25 cellular contexts compared by ENCODE assay signal in genomic region chr20:43846516-43846905, GRCh38.
DNase-seq lines count a peak whose midpoint lies in the region; ATAC-seq and TF ChIP-seq lines count a peak whose summit lies in the region.
"Had no signal": no experiment of that assay in that cellular context is flagged by ENCODE, and none has a peak within 500 bp of the region (broad histone marks: within the 10 kb centered on the region; RNA-seq: fewer than 3 reads in every experiment).

No MANE protein-coding gene starts in this region.

- H3K9me3 Mint-ChIP-seq in activated CD8-positive, alpha-beta memory T cell treated with anti-CD3 and anti-CD28 coated beads, Interleukin-2, amount 10 ng/mL, durations not matched to agents 7 days and 5 days (ENCODE audit: low read depth), result no peaks in the 10 kb centered on the region
- peaks cover 6% of the 10 kb centered on the region for H3K9me3 Mint-ChIP-seq in HFFc6
- H3K9me3 Mint-ChIP-seq in activated naive CD8-positive, alpha-beta T cell treated with anti-CD3 and anti-CD28 coated beads for 36 hours, result no peaks in the 10 kb centered on the region
- H3K9me3 Mint-ChIP-seq: activated naive CD4-positive, alpha-beta T cell treated with anti-CD3 and anti-CD28 coated beads, Interleukin-2, amount 50 U/mL, for 24 hours; activated T-helper 2 cell treated with anti-CD3 and anti-CD28 coated beads, Interferon-gamma antibody, Interleukin-2, Interleukin-4, amounts not matched to agents 10 μg/mL and 5 μg/mL and 100 μg/mL, durations not matched to agents 14 hours and 24 hours and 36 hours; GM23338; T-helper 2 cell treated with Interferon-gamma antibody and Interleukin-4, amounts not matched to agents 5 μg/mL and 100 μg/mL, for 36 hours had no signal

- H3K4me3 Mint-ChIP-seq in activated CD8-positive, alpha-beta memory T cell treated with anti-CD3 and anti-CD28 coated beads, Interleukin-2, amount 10 ng/mL, durations not matched to agents 7 days and 5 days, result no peak overlapping the region
- no peak overlapping the region for H3K4me3 Mint-ChIP-seq in HFFc6
- H3K4me3 Mint-ChIP-seq in activated naive CD8-positive, alpha-beta T cell treated with anti-CD3 and anti-CD28 coated beads for 36 hours, result no peak overlapping the region
- H3K4me3 Mint-ChIP-seq: activated naive CD4-positive, alpha-beta T cell treated with anti-CD3 and anti-CD28 coated beads, Interleukin-2, amount 50 U/mL, for 24 hours; GM23338; T-helper 2 cell treated with Interferon-gamma antibody and Interleukin-4, amounts not matched to agents 5 μg/mL and 100 μg/mL, for 36 hours had no signal

- H3K36me3 ChIP-seq in RWPE2 (ENCODE audit: low read depth), result no peaks in the 10 kb centered on the region
- H3K36me3 ChIP-seq: ovary, suprapubic skin had no signal

- peak; percentile 38 for DNase-seq in activated CD8-positive, alpha-beta memory T cell treated with anti-CD3 and anti-CD28 coated beads, Interleukin-2, amount 10 ng/mL, durations not matched to agents 7 days and 5 days
- no peak for DNase-seq in activated CD8-positive, alpha-beta memory T cell treated with anti-CD3 and anti-CD28 coated beads for 24 hours
- DNase-seq in HFFc6 (no peak), RWPE2 (ENCODE audit: low spot score) (peak; percentile 58), retina (peak; percentile 17)
- no peak for DNase-seq in activated naive CD8-positive, alpha-beta T cell treated with anti-CD3 and anti-CD28 coated beads for 36 hours
- DNase-seq: DMS 273 treated with DMSO at 0.1 percent for 48 hours; dorsolateral prefrontal cortex; KBM-7; NCI-H1105; NCI-H187; NCI-H2227 treated with DMSO at 0.1 percent for 48 hours; NCI-H69; ovary; SIG-M5; small intestine; stimulated activated naive CD4-positive, alpha-beta T cell had no signal

- CTCF ChIA-PET in activated CD8-positive, alpha-beta memory T cell treated with anti-CD3 and anti-CD28 coated beads, Interleukin-2, amount 10 ng/mL, durations not matched to agents 7 days and 5 days (lab: Charles Lee), result interaction anchor here (1.2 kb wide), 2 partner anchors 96 kb away, joined by 3 to 5 read pairs; no protein-coding TSS in a partner anchor

- no peak overlapping the region for H3K4me3 ChIP-seq in RWPE2 (ENCODE audit: severe bottlenecking)
- H3K4me3 ChIP-seq: dorsolateral prefrontal cortex, GM12878, GM23338, lung, ovary, suprapubic skin had no signal

- H3K9me3 ChIP-seq in RWPE2 (ENCODE audit: severe bottlenecking), result no peaks in the 10 kb centered on the region
- H3K9me3 ChIP-seq: ovary, suprapubic skin had no signal

- no peaks in the 10 kb centered on the region for H3K36me3 Mint-ChIP-seq in activated CD8-positive, alpha-beta memory T cell treated with anti-CD3 and anti-CD28 coated beads, Interleukin-2, amount 10 ng/mL, durations not matched to agents 7 days and 5 days
- H3K36me3 Mint-ChIP-seq in HFFc6 (ENCODE audit: low read depth), result peaks cover 10% of the 10 kb centered on the region
- no peaks in the 10 kb centered on the region for H3K36me3 Mint-ChIP-seq in activated naive CD8-positive, alpha-beta T cell treated with anti-CD3 and anti-CD28 coated beads for 36 hours
- H3K36me3 Mint-ChIP-seq: activated naive CD4-positive, alpha-beta T cell treated with anti-CD3 and anti-CD28 coated beads, Interleukin-2, amount 50 U/mL, for 24 hours had no signal

- no peak overlapping the region for H3K27ac Mint-ChIP-seq in activated CD8-positive, alpha-beta memory T cell treated with anti-CD3 and anti-CD28 coated beads, Interleukin-2, amount 10 ng/mL, durations not matched to agents 7 days and 5 days
- peak overlapping the region; percentile 50; the same call in 1 of the 2 replicates for H3K27ac Mint-ChIP-seq in HFFc6
- H3K27ac Mint-ChIP-seq in activated naive CD8-positive, alpha-beta T cell treated with anti-CD3 and anti-CD28 coated beads for 36 hours, result no peak overlapping the region
- H3K27ac Mint-ChIP-seq: activated T-helper 2 cell treated with anti-CD3 and anti-CD28 coated beads, Interferon-gamma antibody, Interleukin-2, Interleukin-4, amounts not matched to agents 10 μg/mL and 5 μg/mL and 100 μg/mL, durations not matched to agents 14 hours and 24 hours and 36 hours; GM23338; T-helper 2 cell treated with Interferon-gamma antibody and Interleukin-4, amounts not matched to agents 5 μg/mL and 100 μg/mL, for 36 hours had no signal

- peak overlapping the region; percentile 83 for H3K27ac ChIP-seq in RWPE2 (ENCODE audit: poor library complexity, severe bottlenecking)
- H3K27ac ChIP-seq: dorsolateral prefrontal cortex, ovary, suprapubic skin had no signal

- peaks cover 30% of the 10 kb centered on the region for H3K27me3 Mint-ChIP-seq in activated CD8-positive, alpha-beta memory T cell treated with anti-CD3 and anti-CD28 coated beads, Interleukin-2, amount 10 ng/mL, durations not matched to agents 7 days and 5 days
- H3K27me3 Mint-ChIP-seq in HFFc6 (ENCODE audit: insufficient read depth), result no peaks in the 10 kb centered on the region; the same call in 1 of the 2 replicates
- H3K27me3 Mint-ChIP-seq in activated naive CD8-positive, alpha-beta T cell treated with anti-CD3 and anti-CD28 coated beads for 36 hours, result no peaks in the 10 kb centered on the region
- H3K27me3 Mint-ChIP-seq: activated naive CD4-positive, alpha-beta T cell treated with anti-CD3 and anti-CD28 coated beads, Interleukin-2, amount 50 U/mL, for 24 hours had no signal

- ATAC-seq in activated CD8-positive, alpha-beta memory T cell treated with anti-CD3 and anti-CD28 coated beads, Interleukin-2, amount 10 ng/mL, durations not matched to agents 7 days and 5 days, result no peak
- no peak for ATAC-seq in RWPE2 (ENCODE audit: low read depth)
- no peak for ATAC-seq in HG03135 (IDR thresholded peaks at IDR 0.05; ENCODE audit: unreplicated experiment)
- ATAC-seq: GM23338 had no signal

- H3K27me3 ChIP-seq in RWPE2 (ENCODE audit: insufficient read depth, poor library complexity, severe bottlenecking), result no peaks in the 10 kb centered on the region
- H3K27me3 ChIP-seq: dorsolateral prefrontal cortex, ovary, suprapubic skin had no signal

- peaks cover 58% of the 10 kb centered on the region for H3K4me1 ChIP-seq in RWPE2 (ENCODE audit: insufficient read depth, poor library complexity, severe bottlenecking)

- peaks cover 31% of the 10 kb centered on the region for H3K4me1 Mint-ChIP-seq in activated CD8-positive, alpha-beta memory T cell treated with anti-CD3 and anti-CD28 coated beads, Interleukin-2, amount 10 ng/mL, durations not matched to agents 7 days and 5 days
- H3K4me1 Mint-ChIP-seq in HFFc6 (ENCODE audit: low read depth), result peaks cover 75% of the 10 kb centered on the region
- peaks cover 11% of the 10 kb centered on the region for H3K4me1 Mint-ChIP-seq in activated naive CD8-positive, alpha-beta T cell treated with anti-CD3 and anti-CD28 coated beads for 36 hours

- TF ChIP-seq CTCF in HFFc6 (IDR thresholded peaks at IDR 0.05) (no peak), RWPE2 (IDR thresholded peaks at IDR 0.05; ENCODE audit: poor library complexity, severe bottlenecking) (no peak)

Comparison
In these comparisons a context has a peak if more than half of its experiments do, and no peak if none do; other contexts are left out.
1. DNase-seq: peak in activated CD8-positive, alpha-beta memory T cell treated with anti-CD3 and anti-CD28 coated beads, Interleukin-2, amount 10 ng/mL, durations not matched to agents 7 days and 5 days (single experiment), RWPE2 (single experiment) and retina (single experiment); none in activated CD8-positive, alpha-beta memory T cell treated with anti-CD3 and anti-CD28 coated beads for 24 hours (single experiment), HFFc6 (single experiment) and activated naive CD8-positive, alpha-beta T cell treated with anti-CD3 and anti-CD28 coated beads for 36 hours (single experiment).